1 cellular context compared by ENCODE assay signal in genomic region chr11:62450543-62451242, GRCh38.
TF ChIP-seq lines count a peak whose summit lies in the region.

No MANE protein-coding gene starts in this region.

TF ChIP-seq in K562, 482 proteins besides CTCF, POLR2A, EP300 and RAD21:
- TF ChIP-seq JUND (IDR thresholded peaks at IDR 0.05; ENCODE audit: borderline replicate concordance, low read depth, low read length) (peak; percentile 29; the same call in 1 of the 2 replicates), JUND (tag; IDR thresholded peaks at IDR 0.05; ENCODE audit: borderline replicate concordance, low read depth, low read length) (peak; percentile 20; the same call in 1 of the 3 replicates), HNRNPK (IDR thresholded peaks at IDR 0.05; ENCODE audit: low read depth, low read length, poor library complexity, severe bottlenecking) (no peak), ATF1 (CRISPR knock-in tag; IDR thresholded peaks at IDR 0.05) (no peak), ATF1 (tag; IDR thresholded peaks at IDR 0.05) (peak; percentile 66), PCBP2 (IDR thresholded peaks at IDR 0.05; ENCODE audit: low read depth, low read length, poor library complexity, severe bottlenecking) (no peak), ATF7 (IDR thresholded peaks at IDR 0.05) (peak; percentile 86), ZNF407 (IDR thresholded peaks at IDR 0.05; ENCODE audit: low read depth) (no peak), ZBTB33 (CRISPR knock-in tag; IDR thresholded peaks at IDR 0.05) (peak; percentile 82), ZNF133 (CRISPR knock-in tag; IDR thresholded peaks at IDR 0.05) (no peak), CHD1 (IDR thresholded peaks at IDR 0.05; ENCODE audit: low read length) (no peak), PKNOX1 (IDR thresholded peaks at IDR 0.05) (peak; percentile 61), SPI1 (IDR thresholded peaks at IDR 0.05; ENCODE audit: borderline replicate concordance, low read depth, low read length) (0 out of 2 replicates have a peak, but pooled peaks have one; percentile 7), CREM (IDR thresholded peaks at IDR 0.05; ENCODE audit: low read depth) (peak; percentile 68), ATF3 (IDR thresholded peaks at IDR 0.05) (peak; percentile 86), ATF3 (CRISPR knock-in tag; conservative IDR thresholded peaks at IDR 0.05) (no peak), ZNF217 (CRISPR knock-in tag; IDR thresholded peaks at IDR 0.05) (no peak)
